In genomic region chr6:65908065-65908464, GRCh38 we compare ENCODE assay signal across 30 cellular contexts.
"Had no signal": no experiment of that assay in that cellular context is flagged by ENCODE, and none has a peak within 500 bp of the region (broad histone marks: within the 10 kb centered on the region; RNA-seq: fewer than 3 reads in every experiment).

No MANE protein-coding gene starts in this region.

- H3K27ac ChIP-seq: adrenal gland, body of pancreas, esophagus muscularis mucosa, foreskin keratinocyte, gastrocnemius medialis, VCaP had no signal

- H3K27ac Mint-ChIP-seq: activated B cell treated with CpG ODN at 0.5 μM for 24 hours; activated CD8-positive, alpha-beta T cell treated with anti-CD3 and anti-CD28 coated beads for 36 hours; activated naive CD4-positive, alpha-beta T cell treated with anti-CD3 and anti-CD28 coated beads for 36 hours; activated naive CD4-positive, alpha-beta T cell treated with anti-CD3 and anti-CD28 coated beads, Interleukin-2, amount 50 U/mL, for 24 hours; activated naive CD8-positive, alpha-beta T cell treated with anti-CD3 and anti-CD28 coated beads for 36 hours; activated naive CD8-positive, alpha-beta T cell treated with anti-CD3 and anti-CD28 coated beads, Interleukin-2, amount 50 U/mL, for 24 hours; activated T-helper 2 cell treated with anti-CD3 and anti-CD28 coated beads, Interferon-gamma antibody, Interleukin-2, Interleukin-4, amounts not matched to agents 10 μg/mL and 5 μg/mL and 100 μg/mL, durations not matched to agents 14 hours and 24 hours and 36 hours; effector memory CD8-positive, alpha-beta T cell had no signal

- H3K9me3 ChIP-seq: adrenal gland, body of pancreas, esophagus muscularis mucosa, gastrocnemius medialis had no signal

- H3K27me3 Mint-ChIP-seq: activated B cell treated with CpG ODN at 0.5 μM for 24 hours; activated CD8-positive, alpha-beta T cell treated with anti-CD3 and anti-CD28 coated beads for 36 hours; activated naive CD4-positive, alpha-beta T cell treated with anti-CD3 and anti-CD28 coated beads, Interleukin-2, amount 50 U/mL, for 24 hours; activated naive CD8-positive, alpha-beta T cell treated with anti-CD3 and anti-CD28 coated beads for 36 hours; activated naive CD8-positive, alpha-beta T cell treated with anti-CD3 and anti-CD28 coated beads, Interleukin-2, amount 50 U/mL, for 24 hours; effector memory CD8-positive, alpha-beta T cell had no signal

- H3K4me1 ChIP-seq: adrenal gland, body of pancreas, esophagus muscularis mucosa, foreskin keratinocyte, gastrocnemius medialis had no signal

- H3K27me3 ChIP-seq: adrenal gland, body of pancreas, esophagus muscularis mucosa, foreskin keratinocyte, gastrocnemius medialis had no signal

- ATAC-seq: activated CD4-positive, CD25-positive, alpha-beta regulatory T cell treated with anti-CD3 and anti-CD28 coated beads, Interleukin-2, amount 50 U/mL, for 24 hours; activated CD8-positive, alpha-beta T cell treated with anti-CD3 and anti-CD28 coated beads for 36 hours; activated naive CD8-positive, alpha-beta T cell treated with anti-CD3 and anti-CD28 coated beads, Interleukin-2, amount 50 U/mL, for 24 hours; body of pancreas; effector memory CD8-positive, alpha-beta T cell; foreskin keratinocyte; gastrocnemius medialis had no signal

- H3K4me1 Mint-ChIP-seq: activated B cell treated with CpG ODN at 0.5 μM for 24 hours; activated naive CD4-positive, alpha-beta T cell treated with anti-CD3 and anti-CD28 coated beads, Interleukin-2, amount 50 U/mL, for 24 hours; activated naive CD8-positive, alpha-beta T cell treated with anti-CD3 and anti-CD28 coated beads for 36 hours; activated naive CD8-positive, alpha-beta T cell treated with anti-CD3 and anti-CD28 coated beads, Interleukin-2, amount 50 U/mL, for 24 hours had no signal

- H3K36me3 Mint-ChIP-seq: activated naive CD4-positive, alpha-beta T cell treated with anti-CD3 and anti-CD28 coated beads, Interleukin-2, amount 50 U/mL, for 24 hours; activated naive CD8-positive, alpha-beta T cell treated with anti-CD3 and anti-CD28 coated beads for 36 hours had no signal

- H3K4me3 Mint-ChIP-seq: activated B cell treated with CpG ODN at 0.5 μM for 24 hours; activated CD8-positive, alpha-beta T cell treated with anti-CD3 and anti-CD28 coated beads for 36 hours; activated naive CD4-positive, alpha-beta T cell treated with anti-CD3 and anti-CD28 coated beads for 36 hours; activated naive CD4-positive, alpha-beta T cell treated with anti-CD3 and anti-CD28 coated beads, Interleukin-2, amount 50 U/mL, for 24 hours; activated naive CD8-positive, alpha-beta T cell treated with anti-CD3 and anti-CD28 coated beads for 36 hours; activated naive CD8-positive, alpha-beta T cell treated with anti-CD3 and anti-CD28 coated beads, Interleukin-2, amount 50 U/mL, for 24 hours; activated T-cell treated with anti-CD3 and anti-CD28 coated beads, Interleukin-2, amount 50 U/mL, for 4 hours; effector memory CD8-positive, alpha-beta T cell had no signal

- DNase-seq: activated B cell treated with CpG ODN at 0.5 μM for 24 hours; activated CD4-positive, alpha-beta T cell treated with anti-CD3 and anti-CD28 coated beads for 48 hours; activated CD4-positive, alpha-beta T cell treated with anti-CD3 and anti-CD28 coated beads, Interleukin-2, amount 50 U/mL, for 1 hour; activated CD4-positive, alpha-beta T cell treated with anti-CD3 and anti-CD28 coated beads, Interleukin-2, amount 50 U/mL, for 48 hours; activated CD8-positive, alpha-beta memory T cell treated with anti-CD3 and anti-CD28 coated beads for 24 hours; activated CD8-positive, alpha-beta T cell treated with anti-CD3 and anti-CD28 coated beads for 36 hours; activated effector memory CD4-positive, alpha-beta T cell treated with anti-CD3 and anti-CD28 coated beads, Interleukin-2, amount 50 U/mL, for 16 hours; activated naive CD4-positive, alpha-beta T cell treated with anti-CD3 and anti-CD28 coated beads for 36 hours; activated naive CD8-positive, alpha-beta T cell treated with anti-CD3 and anti-CD28 coated beads for 36 hours; activated naive CD8-positive, alpha-beta T cell treated with anti-CD3 and anti-CD28 coated beads, Interleukin-2, amount 50 U/mL, for 24 hours; activated T-cell treated with anti-CD3 and anti-CD28 coated beads, Interleukin-2, amount 50 U/mL, for 4 hours; amygdala; aorta; body of pancreas; caudate nucleus; cortex of kidney; dermis blood vessel endothelial cell; effector CD4-positive, alpha-beta T cell; effector memory CD8-positive, alpha-beta T cell; erythroblast; foreskin keratinocyte; gastrocnemius medialis; glutamatergic neuron; T-helper 2 cell had no signal
